In genomic region chr17:77769215-77769614, GRCh38 we compare ENCODE assay signal across 1 cellular context.
TF ChIP-seq lines count a peak whose summit lies in the region.

No MANE protein-coding gene starts in this region.

TF ChIP-seq in H1, 55 proteins besides CTCF, POLR2A, EP300 and RAD21:
- TF ChIP-seq EGR1 (IDR thresholded peaks at IDR 0.05; ENCODE audit: borderline replicate concordance, low read depth, low read length) (no peak), SRF (IDR thresholded peaks at IDR 0.05; ENCODE audit: low read depth, low read length) (no peak), RXRA (IDR thresholded peaks at IDR 0.05; ENCODE audit: insufficient read depth, low read depth, low read length) (no peak), MAFK (IDR thresholded peaks at IDR 0.05; ENCODE audit: low read depth, low read length) (no peak), NANOG (IDR thresholded peaks at IDR 0.05; ENCODE audit: insufficient read depth, low read depth, low read length, poor library complexity, severe bottlenecking) (no peak), FOSL1 (IDR thresholded peaks at IDR 0.05; ENCODE audit: insufficient read depth, low read depth, low read length) (no peak), POLR2AphosphoS5 (IDR thresholded peaks at IDR 0.05; ENCODE audit: low read depth, low read length) (no peak), CHD2 (IDR thresholded peaks at IDR 0.05; ENCODE audit: low read length) (no peak), ZNF274 (IDR thresholded peaks at IDR 0.05; ENCODE audit: borderline replicate concordance, extremely low read depth, low read length) (no peak), TEAD4 (IDR thresholded peaks at IDR 0.05; ENCODE audit: low read depth, low read length) (no peak), YY1 (IDR thresholded peaks at IDR 0.05; ENCODE audit: low read depth, low read length) (no peak), SP1 (IDR thresholded peaks at IDR 0.05; ENCODE audit: low read depth, low read length) (no peak), SP4 (IDR thresholded peaks at IDR 0.05; ENCODE audit: low read length) (no peak), PHF8 (conservative IDR thresholded peaks at IDR 0.05; ENCODE audit: low read depth, low read length) (no peak)
- TF ChIP-seq, protein P1, sequence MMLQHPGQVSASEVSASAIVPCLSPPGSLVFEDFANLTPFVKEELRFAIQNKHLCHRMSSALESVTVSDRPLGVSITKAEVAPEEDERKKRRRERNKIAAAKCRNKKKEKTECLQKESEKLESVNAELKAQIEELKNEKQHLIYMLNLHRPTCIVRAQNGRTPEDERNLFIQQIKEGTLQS (IDR thresholded peaks at IDR 0.05; ENCODE audit: insufficient read depth, low read depth, low read length), result no peak
TF ChIP-seq in H1: peak in this region for 0.
